In the genomic region with DNA sequence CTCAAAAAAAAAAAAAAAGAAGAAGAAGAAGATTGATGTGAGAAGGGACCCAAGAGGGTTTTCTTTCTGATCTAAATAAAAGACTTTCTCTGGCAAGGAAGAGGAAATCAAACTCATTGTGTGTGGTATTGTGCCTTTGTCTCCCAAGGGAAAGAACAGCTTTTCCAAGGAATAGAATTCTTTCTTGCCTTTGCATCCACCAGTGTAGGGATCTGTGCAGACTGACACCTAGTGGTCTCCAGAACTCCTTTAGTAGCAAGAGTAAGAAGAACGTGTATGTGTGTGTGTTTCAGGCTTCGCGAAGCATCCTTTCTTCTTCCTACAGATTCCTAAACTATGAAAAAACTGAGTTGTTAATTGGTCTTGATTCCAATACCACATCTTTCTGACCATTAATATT, we compare ENCODE assay signal across 8 cellular contexts. TPM values are rescaled to one million over a fixed set of nuclear protein-coding genes. Genes with fewer than 3 reads are reported as not detected.
DNase-seq lines count a peak whose midpoint lies in the region; ATAC-seq and TF ChIP-seq lines count a peak whose summit lies in the region.

No MANE protein-coding gene starts in this region.

- peak overlapping the region; percentile 34 for H3K27ac Mint-ChIP-seq in endothelial cell (ENCODE audit: unreplicated experiment)
- no peak overlapping the region for H3K27ac Mint-ChIP-seq in neural crest cell (ENCODE audit: unreplicated experiment)

- no peaks in the 10 kb centered on the region for H3K36me3 Mint-ChIP-seq in endothelial cell (ENCODE audit: low read depth, unreplicated experiment)
- no peaks in the 10 kb centered on the region for H3K36me3 Mint-ChIP-seq in neural crest cell (ENCODE audit: low read depth)

- DNase-seq in EL (peak; percentile 25), NCI-H69 (lab: John Stamatoyannopoulos, UW) (peak; percentile 8), endothelial cell (ENCODE audit: low spot score) (peak; percentile 15), neural crest cell (ENCODE audit: low read depth, low spot score) (no peak)
- DNase-seq in activated CD8-positive, alpha-beta memory T cell treated with anti-CD3 and anti-CD28 coated beads, Interleukin-2, amount 50 U/mL, for 4 hours, result no peak

- ATAC-seq in HG03159 (IDR thresholded peaks at IDR 0.05; ENCODE audit: unreplicated experiment) (no peak), GM19463 (IDR thresholded peaks at IDR 0.05; ENCODE audit: unreplicated experiment) (no peak), GM21619 (IDR thresholded peaks at IDR 0.05; ENCODE audit: unreplicated experiment) (no peak)

- H3K4me1 Mint-ChIP-seq in endothelial cell (ENCODE audit: unreplicated experiment) (peaks cover 16% of the 10 kb centered on the region), neural crest cell (peaks cover 6% of the 10 kb centered on the region)

- TF ChIP-seq CTCF in endothelial cell (IDR thresholded peaks at IDR 0.05; ENCODE audit: unreplicated experiment) (no peak), neural crest cell (conservative IDR thresholded peaks at IDR 0.05) (peak; percentile 51)

- H3K9me3 Mint-ChIP-seq in endothelial cell (ENCODE audit: unreplicated experiment), result no peaks in the 10 kb centered on the region
- peaks cover 10% of the 10 kb centered on the region for H3K9me3 Mint-ChIP-seq in neural crest cell

- H3K4me3 Mint-ChIP-seq in endothelial cell (ENCODE audit: unreplicated experiment) (no peak overlapping the region), neural crest cell (no peak overlapping the region)

- peaks cover 3% of the 10 kb centered on the region for H3K27me3 Mint-ChIP-seq in endothelial cell (ENCODE audit: unreplicated experiment)
- no peaks in the 10 kb centered on the region for H3K27me3 Mint-ChIP-seq in neural crest cell (ENCODE audit: low read depth)

RNA-seq across cellular contexts. Expression of a gene that starts 33.5 kb away (rescaled TPM):
- total RNA-seq in endothelial cell (ENCODE audit: unreplicated experiment), result 246 TPM
- total RNA-seq in neural crest cell, result 10.9 and 13.8 TPM in 2 replicates

Comparison
In these comparisons a context has a peak if more than half of its experiments do, and no peak if none do; other contexts are left out.
1. DNase-seq: peak in EL (single experiment), NCI-H69 (single experiment) and endothelial cell (single experiment); none in neural crest cell (single experiment) and activated CD8-positive, alpha-beta memory T cell treated with anti-CD3 and anti-CD28 coated beads, Interleukin-2, amount 50 U/mL, for 4 hours (single experiment).
2. RNA of a gene that starts 33.5 kb away (total RNA-seq): 246 TPM in endothelial cell (single experiment); 10.9 to 13.8 TPM in neural crest cell; every median in the first group is over 10 times any median in the second.